11 cellular contexts compared by ENCODE assay signal in the genomic region with DNA sequence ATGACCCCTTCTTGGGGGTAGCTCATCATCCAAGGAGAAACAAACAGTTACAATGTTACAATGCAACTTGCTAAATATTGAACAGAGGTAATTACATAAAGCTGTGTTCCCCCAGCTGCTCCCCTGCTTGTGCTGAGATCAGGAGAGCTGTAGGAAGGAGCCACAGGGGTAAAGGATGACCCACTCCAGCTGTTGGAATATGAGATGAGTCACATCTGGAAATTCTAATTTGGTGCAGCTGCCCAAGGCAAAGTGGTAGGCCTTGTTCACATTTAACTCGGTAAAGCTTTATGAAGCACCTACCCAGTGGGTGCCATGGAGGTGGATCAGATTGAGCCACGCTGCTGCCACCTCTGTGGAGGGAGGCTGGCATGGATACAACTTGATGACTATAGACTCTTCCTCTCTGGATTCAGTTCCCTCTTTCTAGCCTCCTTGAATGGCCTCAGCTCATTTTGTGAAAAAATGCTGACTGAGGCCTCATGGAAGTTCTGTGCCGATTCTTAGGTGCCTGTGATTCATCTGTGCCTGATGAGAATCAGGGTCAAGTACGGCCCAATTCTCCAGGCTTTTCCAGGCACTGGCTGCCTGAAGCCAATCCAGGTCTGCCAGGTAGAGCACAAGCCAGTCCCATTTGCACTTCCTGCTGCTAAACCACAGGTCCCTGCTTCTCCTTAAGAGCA. TPM values are rescaled to one million over a fixed set of nuclear protein-coding genes. Genes with fewer than 3 reads are reported as not detected.
DNase-seq lines count a peak whose midpoint lies in the region; TF ChIP-seq lines count a peak whose summit lies in the region.
"Had no signal": no experiment of that assay in that cellular context is flagged by ENCODE, and none has a peak within 500 bp of the region (broad histone marks: within the 10 kb centered on the region; RNA-seq: fewer than 3 reads in every experiment).

No MANE protein-coding gene starts in this region.

- H3K4me3 ChIP-seq in AG10803 (ENCODE audit: low read length) (no peak overlapping the region), OCI-LY7 (ENCODE audit: low read depth, low read length, poor library complexity, severe bottlenecking) (no peak overlapping the region), Peyer's patch (no peak overlapping the region), spleen (no peak overlapping the region)
- H3K4me3 ChIP-seq: psoas muscle had no signal

- H3K27me3 ChIP-seq in Peyer's patch (no peaks in the 10 kb centered on the region), spleen (replicated peaks in 1 of 7) (no peaks in the 10 kb centered on the region)

- DNase-seq in AG10803 (ENCODE audit: low read depth) = peak; percentile 48
- no peak for DNase-seq in OCI-LY7 (ENCODE audit: low spot score)
- DNase-seq in globus pallidus (ENCODE audit: low spot score) = peak; percentile 26
- no peak for DNase-seq in Peyer's patch
- DNase-seq in T-helper 2 cell = no peak
- DNase-seq in spleen = no peak
- DNase-seq: activated naive CD4-positive, alpha-beta T cell; CD4-positive, CD25-positive, alpha-beta regulatory T cell; effector CD8-positive, alpha-beta T cell; islet precursor cell; psoas muscle had no signal

- intact Hi-C loops in OCI-LY7 (cut with micrococcal nuclease; ENCODE audit: unreplicated experiment) (no loop called here), spleen (cut with DNase I; ENCODE audit: low total_unique reads) (no loop called here)

- TSS peak; percentile 58 for BruUV-seq in OCI-LY7 (replicated peaks; lab: Mats Ljungman, UMichigan)

- POLR2A ChIA-PET in OCI-LY7 (lab: Charles Lee) = interaction anchor here (0.5 to 1.7 kb wide), 6 partner anchors 11 to 28 kb away, joined by 3 to 5 read pairs (median 3); no protein-coding TSS in a partner anchor

- H3K4me2 ChIP-seq in OCI-LY7 (ENCODE audit: low read length) = no peak overlapping the region

- CTCF ChIA-PET in OCI-LY7 (lab: Charles Lee; ENCODE audit: unreplicated experiment) = no interaction called here

- WGBS in spleen, 5 donors = 64 to 84% (median 77%) methylated on average over 4 of the region's 4 CpGs

- H3K36me3 ChIP-seq in OCI-LY7 (ENCODE audit: insufficient read depth, low read length) = peaks cover 55% of the 10 kb centered on the region
- peaks cover 0 to 51% (median 0%) of the 10 kb centered on the region in 3 donors for H3K36me3 ChIP-seq in Peyer's patch
- H3K36me3 ChIP-seq in spleen = peaks cover 3 to 59% (median 46%) of the 10 kb centered on the region in 6 donors

- no peaks in the 10 kb centered on the region for H4K20me1 ChIP-seq in OCI-LY7 (ENCODE audit: insufficient read depth, low read length)

- H3K27ac ChIP-seq in OCI-LY7 (ENCODE audit: low read depth, low read length, poor library complexity, severe bottlenecking) (no peak overlapping the region), Peyer's patch (no peak overlapping the region), spleen (peak overlapping the region in 2 of 8 donors; percentile 0 to 38)
- H3K27ac ChIP-seq: psoas muscle had no signal

- no peak overlapping the region for H2AFZ ChIP-seq in OCI-LY7 (ENCODE audit: low read length)

- TF ChIP-seq POLR2A in Peyer's patch (IDR thresholded peaks at IDR 0.05) = no peak
- no peak for TF ChIP-seq POLR2A in spleen (IDR thresholded peaks at IDR 0.05)

- H3K79me2 ChIP-seq in OCI-LY7 (ENCODE audit: insufficient read depth, low read depth, low read length) = no peaks in the 10 kb centered on the region

- H3K9me3 ChIP-seq in OCI-LY7 (ENCODE audit: low read length) = 0 out of 2 replicates have a peak, but pooled peaks cover 3% of the 10 kb centered on the region
- no peaks in the 10 kb centered on the region for H3K9me3 ChIP-seq in Peyer's patch
- H3K9me3 ChIP-seq in spleen = no peaks in the 10 kb centered on the region
- H3K9me3 ChIP-seq: psoas muscle had no signal

- H3K4me1 ChIP-seq in OCI-LY7 (ENCODE audit: insufficient read depth, low read length, poor library complexity, severe bottlenecking) = peaks cover 4% of the 10 kb centered on the region
- H3K4me1 ChIP-seq in Peyer's patch = peaks cover 0 to 11% (median 0%) of the 10 kb centered on the region in 4 donors
- H3K4me1 ChIP-seq in spleen = peaks cover 0 to 63% (median 31%) of the 10 kb centered on the region in 6 donors
- H3K4me1 ChIP-seq: psoas muscle had no signal

- TF ChIP-seq CTCF in AG10803 (conservative IDR thresholded peaks at IDR 0.05; ENCODE audit: low read length) (no peak), OCI-LY7 (conservative IDR thresholded peaks at IDR 0.05; ENCODE audit: low read length) (no peak), Peyer's patch (IDR thresholded peaks at IDR 0.05) (no peak), spleen (IDR thresholded peaks at IDR 0.05 in 8 of 11, conservative IDR thresholded peaks at IDR 0.05 in 3 of 11) (no peak)

- no peaks in the 10 kb centered on the region for H3K9me2 ChIP-seq in OCI-LY7 (ENCODE audit: insufficient read depth, low read length)

RNA-seq across cellular contexts. Expression of a gene that starts 7.5 kb away (rescaled TPM):
- total RNA-seq in OCI-LY7 (2014; rRNA removed; shearing (Covaris generic)) = 13.1 and 15.0 TPM in 2 replicates
- total RNA-seq in OCI-LY7 (2022) (15.5 and 16.7 TPM in 2 replicates), Peyer's patch (10 to 100 TPM in 2 of 4 donors, 1 to 10 TPM in 2; 7.5 to 12.5 (median 9.9) TPM), spleen (10 to 100 TPM in 5 of 7 donors, 1 to 10 TPM in 2; 6.3 to 14.6 (median 11.4) TPM)
- 1 to 10 TPM; 3.5 to 5.0 (median 3.7) TPM for polyA plus RNA-seq in spleen

RNA-seq across cellular contexts. Expression of a gene that starts 17.2 kb away (rescaled TPM):
- 6.8 and 9.3 TPM in 2 replicates for total RNA-seq in OCI-LY7 (2014; rRNA removed; shearing (Covaris generic))
- total RNA-seq in OCI-LY7 (2022) (4.1 and 4.6 TPM in 2 replicates), Peyer's patch (10 to 100 TPM; 13.7 to 55.0 (median 29.3) TPM), spleen (10 to 100 TPM; 16.5 to 22.1 (median 18.6) TPM)
- 1 to 10 TPM; 3.1 to 7.1 (median 3.5) TPM for polyA plus RNA-seq in spleen

RNA-seq across cellular contexts. Expression of a gene that starts 31.2 kb away (rescaled TPM):
- 17.5 and 19.8 TPM in 2 replicates for total RNA-seq in OCI-LY7 (2014; rRNA removed; shearing (Covaris generic))
- total RNA-seq in OCI-LY7 (2022) (15.0 and 15.3 TPM in 2 replicates), Peyer's patch (10 to 100 TPM; 38.6 to 53.3 (median 41.1) TPM), spleen (10 to 100 TPM; 10.7 to 26.3 (median 19.7) TPM)
- polyA plus RNA-seq in spleen = 10 to 100 TPM; 27.5 to 43.5 (median 40.8) TPM

RNA-seq across cellular contexts. Expression of a gene that starts 44.6 kb away (rescaled TPM):
- 10.5 and 14.6 TPM in 2 replicates for total RNA-seq in OCI-LY7 (2014; rRNA removed; shearing (Covaris generic))
- total RNA-seq in OCI-LY7 (2022) = 12.8 and 13.8 TPM in 2 replicates
- total RNA-seq in Peyer's patch = 10 to 100 TPM in 3 of 4 donors, 1 to 10 TPM in 1; 5.8 to 22.5 (median 19.8) TPM
- 10 to 100 TPM; 11.6 to 18.6 (median 13.5) TPM for total RNA-seq in spleen
- polyA plus RNA-seq in spleen = 1 to 10 TPM; 3.4 to 7.4 (median 4.1) TPM

RNA-seq across cellular contexts. Expression of a gene that starts 48.0 kb away (rescaled TPM):
- 33.2 and 35.2 TPM in 2 replicates for total RNA-seq in OCI-LY7 (2014; rRNA removed; shearing (Covaris generic))
- total RNA-seq in OCI-LY7 (2022) = 75.5 and 81.4 TPM in 2 replicates
- total RNA-seq in Peyer's patch = 100 to 1,000 TPM in 1 of 4 donors, 10 to 100 TPM in 3; 45.5 to 107 (median 65.0) TPM
- total RNA-seq in spleen = 10 to 100 TPM; 51.2 to 77.8 (median 61.8) TPM
- polyA plus RNA-seq in spleen = 100 to 1,000 TPM in 2 of 3 donors, 10 to 100 TPM in 1; 68.4 to 178 (median 148) TPM

Comparison
In these comparisons a context has a peak if more than half of its experiments do, and no peak if none do; other contexts are left out.
1. DNase-seq: peak in AG10803 (single experiment) and globus pallidus (single experiment); none in OCI-LY7 (single experiment), Peyer's patch (0 of 3), T-helper 2 cell (0 of 5) and spleen (single experiment).